In the genomic region with DNA sequence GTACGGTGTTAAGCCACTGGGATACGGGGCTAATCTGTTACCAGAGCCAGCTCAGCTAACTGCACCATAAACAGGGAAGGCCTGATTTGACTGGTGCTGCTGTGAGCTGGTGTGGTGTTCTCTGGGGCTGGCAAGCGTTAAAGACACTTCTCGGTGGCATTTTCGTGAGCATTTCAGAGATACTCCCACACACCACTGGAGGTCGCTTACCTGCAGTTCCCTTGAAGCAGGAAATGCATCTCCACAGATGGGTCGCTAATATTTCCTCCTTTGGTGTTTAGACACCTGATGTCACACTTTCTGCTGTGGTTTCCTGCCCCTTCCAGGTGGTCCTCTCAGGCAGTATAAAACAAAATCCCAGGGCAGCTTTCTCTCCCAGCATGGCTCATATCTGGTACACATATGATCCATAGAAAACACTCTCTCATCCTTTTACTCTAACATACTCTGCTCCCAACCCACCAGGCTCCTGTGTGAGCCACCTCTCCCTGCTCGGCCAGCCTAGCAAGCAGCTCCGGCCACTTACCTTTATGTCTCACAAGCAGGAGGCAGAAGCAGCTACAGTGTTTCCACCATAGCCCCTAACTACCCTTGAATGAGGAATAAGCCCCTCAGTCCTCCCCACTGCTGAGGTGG, we compare ENCODE assay signal across 8 cellular contexts.
A peak's percentile ranks its signal among the peaks of the same experiment; 100 is the strongest.
DNase-seq lines count a peak whose midpoint lies in the region; ATAC-seq and TF ChIP-seq lines count a peak whose summit lies in the region.

No MANE protein-coding gene starts in this region.

- H3K4me3 ChIP-seq in spleen (no peak overlapping the region), smooth muscle cell (no peak overlapping the region)

- H3K9me3 Mint-ChIP-seq in osteocyte (ENCODE audit: unreplicated experiment), result no peaks in the 10 kb centered on the region

- TF ChIP-seq CTCF in spleen (IDR thresholded peaks at IDR 0.05 in 8 of 11, conservative IDR thresholded peaks at IDR 0.05 in 3 of 11) (peak in 10 of 11 experiments; percentile 4 to 55 (median 40)), osteocyte (IDR thresholded peaks at IDR 0.05) (no peak), smooth muscle cell (IDR thresholded peaks at IDR 0.05; ENCODE audit: borderline replicate concordance, insufficient read depth, poor library complexity, severe bottlenecking) (no peak)

- no peak for TF ChIP-seq POLR2A in spleen (IDR thresholded peaks at IDR 0.05)

- no peaks in the 10 kb centered on the region for H3F3A ChIP-seq in smooth muscle cell (ENCODE audit: low read depth)

- in situ Hi-C loops in SK-MEL-5 (cut with HindIII; ENCODE audit: low pct_unique_long_range_greater_than_20kb, low sequenced_read_pairs), result no loop called here

- H3K36me3 ChIP-seq in spleen (no peaks in the 10 kb centered on the region), smooth muscle cell (ENCODE audit: low read depth) (no peaks in the 10 kb centered on the region)

- H3K27me3 ChIP-seq in spleen (replicated peaks in 1 of 7) (no peaks in the 10 kb centered on the region), smooth muscle cell (ENCODE audit: low read depth) (no peaks in the 10 kb centered on the region)

- H2AFZ ChIP-seq in smooth muscle cell (ENCODE audit: low read depth), result no peak overlapping the region

- H3K9me3 ChIP-seq in spleen, result peaks cover 0 to 4% (median 0%) of the 10 kb centered on the region in 8 donors
- no peaks in the 10 kb centered on the region for H3K9me3 ChIP-seq in smooth muscle cell (replicated peaks; ENCODE audit: low read depth)

- no peaks in the 10 kb centered on the region for H3K27me3 Mint-ChIP-seq in osteocyte (ENCODE audit: unreplicated experiment)

- H3K4me2 ChIP-seq in smooth muscle cell, result no peak overlapping the region

- 28 to 36% (median 33%) methylated on average over 9 of the region's 9 CpGs for WGBS in spleen, 5 donors
- WGBS in smooth muscle cell (ENCODE audit: low lambda C conversion rate), result 45% methylated on average over 9 of the region's 9 CpGs

- ATAC-seq in GM19043 (IDR thresholded peaks at IDR 0.05; ENCODE audit: low read depth, unreplicated experiment) (peak; percentile 97), HG03064 (IDR thresholded peaks at IDR 0.05; ENCODE audit: low read depth, unreplicated experiment) (peak; percentile 97)

- no peak overlapping the region for H3K9ac ChIP-seq in smooth muscle cell (ENCODE audit: low read depth)

- H3K36me3 Mint-ChIP-seq in osteocyte (ENCODE audit: unreplicated experiment), result no peaks in the 10 kb centered on the region

- H3K4me1 Mint-ChIP-seq in osteocyte (ENCODE audit: unreplicated experiment), result no peaks in the 10 kb centered on the region

- H3K27ac ChIP-seq in spleen (no peak overlapping the region), smooth muscle cell (ENCODE audit: low read depth) (no peak overlapping the region)

- intact Hi-C loops in spleen (cut with DNase I; ENCODE audit: low total_unique reads), result no loop called here

- no peaks in the 10 kb centered on the region for H3K79me2 ChIP-seq in smooth muscle cell (ENCODE audit: low read depth)

- H3K27ac Mint-ChIP-seq in osteocyte (ENCODE audit: unreplicated experiment), result no peak overlapping the region

- H3K4me3 Mint-ChIP-seq in osteocyte (ENCODE audit: unreplicated experiment), result no peak overlapping the region

- no peaks in the 10 kb centered on the region for H4K20me1 ChIP-seq in smooth muscle cell (ENCODE audit: low read depth)

- DNase-seq in DMS53 (lab: John Stamatoyannopoulos, UW) (peak; percentile 95), SK-MEL-5 (ENCODE audit: low read depth, low spot score) (peak; percentile 27), spleen (no peak), osteocyte (ENCODE audit: extremely low spot score, unreplicated experiment) (no peak), smooth muscle cell (lab: John Stamatoyannopoulos, UW; ENCODE audit: unreplicated experiment) (no peak), UCSD-AML1 (lab: John Stamatoyannopoulos, UW; ENCODE audit: unreplicated experiment) (no peak)

- H3K4me1 ChIP-seq in spleen (peaks cover 0 to 9% (median 2%) of the 10 kb centered on the region in 6 donors), smooth muscle cell (ENCODE audit: low read depth) (no peaks in the 10 kb centered on the region)

Comparison
In these comparisons a context has a peak if more than half of its experiments do, and no peak if none do; other contexts are left out.
1. DNase-seq: peak in DMS53 (single experiment) and SK-MEL-5 (single experiment); none in spleen (single experiment), osteocyte (single experiment), smooth muscle cell (single experiment) and UCSD-AML1 (single experiment).
2. CTCF ChIP-seq: peak in spleen (10 of 11); none in osteocyte (single experiment) and smooth muscle cell (single experiment).